ENCODE assay signal across 22 cellular contexts in the genomic region with DNA sequence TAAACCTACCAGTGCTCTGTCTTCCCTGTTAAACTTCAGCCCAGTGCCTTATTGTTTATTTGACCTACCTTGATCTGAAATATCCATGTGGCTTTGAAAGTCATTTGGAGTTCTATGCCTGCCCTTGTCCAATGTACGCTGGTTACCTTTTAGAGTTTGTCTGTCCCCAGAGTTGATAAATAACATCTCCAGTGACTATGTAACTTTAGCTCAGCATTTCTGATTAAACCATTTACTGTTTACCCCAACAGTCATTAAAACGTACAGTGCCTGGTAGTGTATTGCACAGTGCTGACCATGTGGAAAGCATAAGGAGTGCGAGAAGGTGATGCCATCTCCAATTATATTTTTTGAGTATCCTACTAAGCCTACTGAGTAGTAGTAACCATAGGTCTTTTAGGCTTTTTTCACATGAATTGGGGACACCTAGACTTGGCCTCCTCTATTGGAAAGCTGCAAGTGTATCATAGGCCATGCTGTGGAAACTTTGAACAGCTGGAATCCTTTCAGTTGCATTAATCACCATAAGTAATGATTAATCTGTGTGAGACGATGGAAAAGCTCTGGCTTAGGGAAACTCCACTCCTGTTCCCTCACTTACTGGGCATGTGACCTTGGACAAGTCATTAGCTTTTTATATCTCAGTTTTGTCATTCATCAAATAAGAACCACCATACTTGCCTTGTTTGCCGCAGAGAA.
"Had no signal": no experiment of that assay in that cellular context is flagged by ENCODE, and none has a peak within 500 bp of the region (broad histone marks: within the 10 kb centered on the region; RNA-seq: fewer than 3 reads in every experiment).

No MANE protein-coding gene starts in this region.

- DNase-seq: activated CD4-positive, alpha-beta T cell treated with anti-CD3 and anti-CD28 coated beads for 1 hour; activated CD4-positive, alpha-beta T cell treated with anti-CD3 and anti-CD28 coated beads, Interleukin-2, amount 50 U/mL, for 1 hour; activated CD8-positive, alpha-beta T cell treated with anti-CD3 and anti-CD28 coated beads, Interleukin-2, amount 10 ng/mL, durations not matched to agents 7 days and 5 days; activated T-cell treated with anti-CD3 and anti-CD28 coated beads, Interleukin-2, amount 50 U/mL, for 1 hour; colonic mucosa; dorsolateral prefrontal cortex; effector memory CD8-positive, alpha-beta T cell; esophagus squamous epithelium; heart left ventricle; islet precursor cell; left ventricle myocardium superior; ovary; sigmoid colon; stimulated activated CD4-positive, alpha-beta T cell treated with anti-CD3 and anti-CD28 coated beads, Interleukin-2, amount 100 ng/mL, for 48 hours; stimulated activated naive CD4-positive, alpha-beta T cell treated with Interleukin-2 at 50 U/mL for 16 hours; T-helper 1 cell had no signal

- H3K27ac ChIP-seq: ascending aorta, colonic mucosa, esophagus squamous epithelium, heart left ventricle, neutrophil, ovary, sigmoid colon, thoracic aorta, vagina had no signal

- H3K9me3 ChIP-seq: ascending aorta, colonic mucosa, esophagus squamous epithelium, heart left ventricle, neutrophil, ovary, sigmoid colon, thoracic aorta, vagina had no signal

- H3K27me3 ChIP-seq: ascending aorta, colonic mucosa, dorsolateral prefrontal cortex, esophagus squamous epithelium, heart left ventricle, ovary, sigmoid colon, vagina had no signal

- H3K4me1 ChIP-seq: ascending aorta, colonic mucosa, esophagus squamous epithelium, heart left ventricle, sigmoid colon, vagina had no signal

- H3K36me3 ChIP-seq: ascending aorta, colonic mucosa, esophagus squamous epithelium, heart left ventricle, neutrophil, ovary, sigmoid colon, thoracic aorta, vagina had no signal

- FAIRE-seq: endothelial cell of umbilical vein had no signal

- H3K4me3 ChIP-seq: ascending aorta, colonic mucosa, dorsolateral prefrontal cortex, esophagus squamous epithelium, heart left ventricle, ovary, sigmoid colon, thoracic aorta, vagina had no signal

- ATAC-seq: activated CD8-positive, alpha-beta T cell treated with anti-CD3 and anti-CD28 coated beads, Interleukin-2, amount 10 ng/mL, durations not matched to agents 7 days and 5 days; effector memory CD8-positive, alpha-beta T cell; left ventricle myocardium superior; natural killer cell treated with Interleukin-12 subunit alpha and Interleukin-12 subunit beta and Interleukin-15 and Interleukin-18, amount 100 ng/mL, for 72 hours had no signal
